Comparison of ENCODE assay signal across 9 cellular contexts in the genomic region with DNA sequence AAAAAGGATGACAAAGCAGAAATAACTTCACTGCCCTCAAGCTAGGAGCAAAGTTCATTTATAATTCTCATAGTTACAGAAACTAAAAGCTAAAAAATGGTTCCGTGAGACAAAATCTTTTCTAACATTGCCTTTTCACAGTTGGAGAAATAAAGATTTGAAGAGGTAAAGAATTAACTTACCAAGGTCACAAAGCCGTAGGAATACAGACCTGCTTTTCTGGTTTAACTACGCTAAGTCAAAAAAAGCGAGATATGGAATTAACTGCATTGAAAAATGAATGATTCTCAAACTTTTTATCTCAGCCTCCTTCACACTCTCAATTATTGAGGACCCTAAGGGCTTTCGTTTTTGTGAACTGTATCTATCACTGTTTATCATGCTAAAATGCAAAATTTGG.
"Had no signal": no experiment of that assay in that cellular context is flagged by ENCODE, and none has a peak within 500 bp of the region (broad histone marks: within the 10 kb centered on the region; RNA-seq: fewer than 3 reads in every experiment).

No MANE protein-coding gene starts in this region.

- H3K9me3 ChIP-seq: esophagus muscularis mucosa had no signal

- H3K36me3 ChIP-seq: esophagus muscularis mucosa had no signal

- DNase-seq: activated CD4-positive, alpha-beta T cell treated with anti-CD3 and anti-CD28 coated beads, Interleukin-2, amount 50 U/mL, for 1 hour; activated CD4-positive, CD25-positive, alpha-beta regulatory T cell; activated CD8-positive, alpha-beta memory T cell treated with anti-CD3 and anti-CD28 coated beads for 24 hours; activated naive CD4-positive, alpha-beta T cell treated with Interleukin-2 at 50 U/mL for 16 hours; midbrain; stimulated activated CD4-positive, alpha-beta T cell treated with anti-CD3 and anti-CD28 coated beads, Interleukin-1b, Interleukin-23, amount 100 ng/mL, for 48 hours; SW 1271 had no signal

- FAIRE-seq: TTC549 had no signal
